In genomic region chr7:121003986-121004685, GRCh38 we compare ENCODE assay signal across 20 cellular contexts. TPM values are rescaled to one million over a fixed set of nuclear protein-coding genes. Genes with fewer than 3 reads are reported as not detected.
DNase-seq lines count a peak whose midpoint lies in the region; ATAC-seq and TF ChIP-seq lines count a peak whose summit lies in the region.
"Had no signal": no experiment of that assay in that cellular context is flagged by ENCODE, and none has a peak within 500 bp of the region (broad histone marks: within the 10 kb centered on the region; RNA-seq: fewer than 3 reads in every experiment).

No MANE protein-coding gene starts in this region.

- peak overlapping the region; percentile 83 to 88 for H3K27ac ChIP-seq in ascending aorta
- H3K27ac ChIP-seq in right cardiac atrium (ENCODE audit: low read length), result no peak overlapping the region
- H3K27ac ChIP-seq in skeletal muscle tissue (ENCODE audit: low read depth, low read length), result peak overlapping the region; percentile 46

- 57% methylated on average over 5 of the region's 5 CpGs for WGBS in right cardiac atrium

- H3K27me3 ChIP-seq in ascending aorta (no peaks in the 10 kb centered on the region), right cardiac atrium (ENCODE audit: control insufficient read depth, insufficient read depth) (no peaks in the 10 kb centered on the region), skeletal muscle tissue (ENCODE audit: control insufficient read depth in 3 of 3, insufficient read depth in 3 of 3, low read length in 3 of 3) (no peaks in the 10 kb centered on the region)

- intact Hi-C loops in ascending aorta (cut with DNase I), result loop anchor here (2.0 kb wide), 1 partner anchor 15 kb away; no protein-coding TSS in a partner anchor
- intact Hi-C loops in right cardiac atrium (cut with DNase I), result no loop called here

- H3K9me3 ChIP-seq in ascending aorta (no peaks in the 10 kb centered on the region), right cardiac atrium (ENCODE audit: control insufficient read depth, low read length) (no peaks in the 10 kb centered on the region), skeletal muscle tissue (ENCODE audit: control insufficient read depth in 3 of 3, low read length in 3 of 3) (no peaks in the 10 kb centered on the region)

- no peak overlapping the region for H3K4me3 ChIP-seq in ascending aorta
- H3K4me3 ChIP-seq in right cardiac atrium (ENCODE audit: low read length), result no peak overlapping the region
- H3K4me3 ChIP-seq in skeletal muscle tissue (ENCODE audit: low read length in 3 of 3), result peak overlapping the region in 1 of 3 donors; percentile 14

- peak; percentile 53 to 54 for ATAC-seq in right cardiac atrium
- no peak for ATAC-seq in GM18873 (IDR thresholded peaks at IDR 0.05; ENCODE audit: low FRiP score, unreplicated experiment)
- no peak for ATAC-seq in HG03196 (IDR thresholded peaks at IDR 0.05; ENCODE audit: unreplicated experiment)
- ATAC-seq: PC-3 had no signal

- DNase-seq in NCI-H1092 treated with DMSO at 0.1 percent for 48 hours (lab: John Stamatoyannopoulos, UW) (peak; percentile 73), ascending aorta (ENCODE audit: low spot score in 2 of 2) (no peak), right cardiac atrium (peak in 2 of 3 donors; percentile 40 to 52), epidermal melanocyte (ENCODE audit: insufficient read length, low spot score) (no peak)
- no peak for DNase-seq in stimulated activated CD4-positive, alpha-beta T cell treated with anti-CD3 and anti-CD28 coated beads, Interleukin-4, amount 100 ng/mL, for 1 hour
- DNase-seq: activated B cell treated with CpG ODN at 0.5 μM for 24 hours; activated CD4-positive, alpha-beta memory T cell treated with anti-CD3 and anti-CD28 coated beads for 36 hours; activated naive CD4-positive, alpha-beta T cell treated with anti-CD3 and anti-CD28 coated beads, Interleukin-2, amount 50 U/mL, for 16 hours; activated T-cell treated with anti-CD3 and anti-CD28 coated beads, Interleukin-2, amount 50 U/mL, for 1 hour; aorta; CD4-positive, alpha-beta memory T cell; DMS79 treated with DMSO at 0.1 percent for 48 hours; midbrain; NCI-H187 treated with DMSO at 0.1 percent for 48 hours; NCI-H510A; PC-3; T-helper 2 cell had no signal

- TF ChIP-seq CTCF in ascending aorta (IDR thresholded peaks at IDR 0.05), result no peak

- H3K9ac ChIP-seq in skeletal muscle tissue (ENCODE audit: low read depth in 1 of 3, low read length in 3 of 3), result no peak overlapping the region

- H3K4me1 ChIP-seq in ascending aorta (peaks cover 2 to 49% of the 10 kb centered on the region in 2 donors), right cardiac atrium (ENCODE audit: control insufficient read depth, insufficient read depth, low read length) (peaks cover 9% of the 10 kb centered on the region), skeletal muscle tissue (ENCODE audit: control insufficient read depth in 3 of 3, insufficient read depth in 3 of 3, low read length in 3 of 3) (peaks cover 52 to 58% (median 54%) of the 10 kb centered on the region in 3 donors)

- H3K36me3 ChIP-seq in ascending aorta, result no peaks in the 10 kb centered on the region
- H3K36me3 ChIP-seq in skeletal muscle tissue (ENCODE audit: control insufficient read depth in 3 of 3, insufficient read depth in 3 of 3, low read length in 3 of 3), result no peaks in the 10 kb centered on the region

RNA-seq across cellular contexts. Expression of gene CPED1, which starts 15.6 kb away (rescaled TPM):
- total RNA-seq in ascending aorta, result 69.5 TPM
- 10 to 100 TPM; 20.8 to 31.1 (median 29.3) TPM for total RNA-seq in right cardiac atrium
- 3.9 TPM for polyA plus RNA-seq in right cardiac atrium
- 14.6 TPM for total RNA-seq in skeletal muscle tissue
- total RNA-seq: activated CD4-positive, alpha-beta memory T cell treated with anti-CD3 and anti-CD28 coated beads for 36 hours had no signal
- polyA plus RNA-seq: CD4-positive, alpha-beta memory T cell had no signal

RNA-seq across cellular contexts. Expression of gene ING3, which starts 53.6 kb away (rescaled TPM):
- total RNA-seq in ascending aorta (6.8 TPM), right cardiac atrium (10 to 100 TPM; 14.7 to 16.7 (median 15.7) TPM), skeletal muscle tissue (11.5 TPM)
- polyA plus RNA-seq in right cardiac atrium, result 9.7 TPM

Comparison
In these comparisons a context has a peak if more than half of its experiments do, and no peak if none do; other contexts are left out.
1. DNase-seq: peak in NCI-H1092 treated with DMSO at 0.1 percent for 48 hours (single experiment) and right cardiac atrium (2 of 3); none in ascending aorta (0 of 2), epidermal melanocyte (single experiment) and stimulated activated CD4-positive, alpha-beta T cell treated with anti-CD3 and anti-CD28 coated beads, Interleukin-4, amount 100 ng/mL, for 1 hour (single experiment).
2. ATAC-seq: peak in right cardiac atrium (2 of 2); none in GM18873 (single experiment) and HG03196 (single experiment).